Comparison of ENCODE assay signal across 2 cellular contexts in genomic region chr18:7896164-7896563, GRCh38.
TF ChIP-seq lines count a peak whose summit lies in the region.

No MANE protein-coding gene starts in this region.

TF ChIP-seq in A549, 52 proteins besides CTCF, POLR2A, EP300 and RAD21 (continued from another document):
- TF ChIP-seq, protein P1, sequence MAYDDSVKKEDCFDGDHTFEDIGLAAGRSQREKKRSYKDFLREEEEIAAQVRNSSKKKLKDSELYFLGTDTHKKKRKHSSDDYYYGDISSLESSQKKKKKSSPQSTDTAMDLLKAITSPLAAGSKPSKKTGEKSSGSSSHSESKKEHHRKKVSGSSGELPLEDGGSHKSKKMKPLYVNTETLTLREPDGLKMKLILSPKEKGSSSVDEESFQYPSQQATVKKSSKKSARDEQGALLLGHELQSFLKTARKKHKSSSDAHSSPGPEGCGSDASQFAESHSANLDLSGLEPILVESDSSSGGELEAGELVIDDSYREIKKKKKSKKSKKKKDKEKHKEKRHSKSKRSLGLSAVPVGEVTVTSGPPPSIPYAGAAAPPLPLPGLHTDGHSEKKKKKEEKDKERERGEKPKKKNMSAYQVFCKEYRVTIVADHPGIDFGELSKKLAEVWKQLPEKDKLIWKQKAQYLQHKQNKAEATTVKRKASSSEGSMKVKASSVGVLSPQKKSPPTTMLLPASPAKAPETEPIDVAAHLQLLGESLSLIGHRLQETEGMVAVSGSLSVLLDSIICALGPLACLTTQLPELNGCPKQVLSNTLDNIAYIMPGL (CRISPR knock-in tag; IDR thresholded peaks at IDR 0.05; ENCODE audit: borderline replicate concordance) = no peak
- TF ChIP-seq, protein P2, sequence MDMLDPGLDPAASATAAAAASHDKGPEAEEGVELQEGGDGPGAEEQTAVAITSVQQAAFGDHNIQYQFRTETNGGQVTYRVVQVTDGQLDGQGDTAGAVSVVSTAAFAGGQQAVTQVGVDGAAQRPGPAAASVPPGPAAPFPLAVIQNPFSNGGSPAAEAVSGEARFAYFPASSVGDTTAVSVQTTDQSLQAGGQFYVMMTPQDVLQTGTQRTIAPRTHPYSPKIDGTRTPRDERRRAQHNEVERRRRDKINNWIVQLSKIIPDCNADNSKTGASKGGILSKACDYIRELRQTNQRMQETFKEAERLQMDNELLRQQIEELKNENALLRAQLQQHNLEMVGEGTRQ (IDR thresholded peaks at IDR 0.05) = no peak
- TF ChIP-seq JUN (IDR thresholded peaks at IDR 0.05) = no peak
- TF ChIP-seq E2F6 (IDR thresholded peaks at IDR 0.05; ENCODE audit: borderline replicate concordance, low read depth) = no peak
- TF ChIP-seq ZFP36 (IDR thresholded peaks at IDR 0.05; ENCODE audit: borderline replicate concordance, partially characterized antibody) = no peak
- no peak for TF ChIP-seq PBX3 (IDR thresholded peaks at IDR 0.05)
- TF ChIP-seq CHD4 (IDR thresholded peaks at IDR 0.05; ENCODE audit: borderline replicate concordance) = no peak
- no peak for TF ChIP-seq MAFK (IDR thresholded peaks at IDR 0.05; ENCODE audit: partially characterized antibody)
- TF ChIP-seq HOXB5 (CRISPR knock-in tag; IDR thresholded peaks at IDR 0.05) = no peak
- no peak for TF ChIP-seq RNF2 (IDR thresholded peaks at IDR 0.05; ENCODE audit: borderline replicate concordance, low read depth)
- TF ChIP-seq CEBPB (IDR thresholded peaks at IDR 0.05) = no peak
- TF ChIP-seq NR3C1 (IDR thresholded peaks at IDR 0.05) = no peak

TF ChIP-seq in SK-N-SH, 30 proteins besides CTCF, POLR2A, EP300 and RAD21 (continued from another document):
- TF ChIP-seq FOXJ3 (CRISPR knock-in tag; IDR thresholded peaks at IDR 0.05) (no peak), EZH2phosphoT487 (IDR thresholded peaks at IDR 0.05; ENCODE audit: borderline replicate concordance, low read depth) (no peak), ELF1 (IDR thresholded peaks at IDR 0.05) (no peak), RCOR1 (IDR thresholded peaks at IDR 0.05; ENCODE audit: low read length) (no peak), RFX5 (IDR thresholded peaks at IDR 0.05; ENCODE audit: low read length) (no peak), PBX3 (IDR thresholded peaks at IDR 0.05) (no peak), TCF12 (IDR thresholded peaks at IDR 0.05) (no peak), REST (IDR thresholded peaks at IDR 0.05; ENCODE audit: low read depth, low read length) (no peak)
- TF ChIP-seq, protein P3, sequence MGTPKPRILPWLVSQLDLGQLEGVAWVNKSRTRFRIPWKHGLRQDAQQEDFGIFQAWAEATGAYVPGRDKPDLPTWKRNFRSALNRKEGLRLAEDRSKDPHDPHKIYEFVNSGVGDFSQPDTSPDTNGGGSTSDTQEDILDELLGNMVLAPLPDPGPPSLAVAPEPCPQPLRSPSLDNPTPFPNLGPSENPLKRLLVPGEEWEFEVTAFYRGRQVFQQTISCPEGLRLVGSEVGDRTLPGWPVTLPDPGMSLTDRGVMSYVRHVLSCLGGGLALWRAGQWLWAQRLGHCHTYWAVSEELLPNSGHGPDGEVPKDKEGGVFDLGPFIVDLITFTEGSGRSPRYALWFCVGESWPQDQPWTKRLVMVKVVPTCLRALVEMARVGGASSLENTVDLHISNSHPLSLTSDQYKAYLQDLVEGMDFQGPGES (IDR thresholded peaks at IDR 0.05; ENCODE audit: low read depth, low read length) = no peak
- TF ChIP-seq, protein P2 (IDR thresholded peaks at IDR 0.05; ENCODE audit: borderline replicate concordance, low read depth, low read length) = no peak
